19 cellular contexts compared by ENCODE assay signal in the genomic region with DNA sequence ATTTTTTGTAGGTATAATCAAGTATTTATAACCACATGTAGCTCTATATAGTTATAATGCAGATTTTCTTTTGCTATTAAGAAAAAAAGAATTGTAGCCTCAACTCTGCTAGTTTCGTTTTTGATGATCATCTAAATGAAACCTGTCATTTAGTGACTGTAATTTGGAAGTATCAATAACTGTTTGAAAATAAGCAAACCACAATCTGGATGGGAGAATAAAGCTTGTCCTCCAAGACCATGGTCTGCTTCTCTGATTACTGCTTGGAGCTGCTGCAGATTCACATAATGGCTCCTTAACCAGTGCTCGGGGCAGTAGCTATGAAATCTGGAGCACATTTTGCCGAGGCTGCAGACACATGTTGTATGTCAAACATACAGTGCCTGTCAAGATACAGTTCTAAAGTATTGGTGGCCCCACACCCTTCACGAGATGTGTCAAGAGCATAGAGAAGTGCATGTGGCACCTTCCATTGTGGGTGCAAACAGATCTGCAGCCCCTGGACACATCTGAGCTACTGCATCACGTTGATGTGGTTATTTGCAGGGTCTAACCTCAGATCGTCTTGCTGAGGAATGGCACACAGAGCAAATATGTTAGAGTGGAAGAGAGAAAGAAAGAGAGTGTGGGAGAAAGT.
"Had no signal": no experiment of that assay in that cellular context is flagged by ENCODE, and none has a peak within 500 bp of the region (broad histone marks: within the 10 kb centered on the region; RNA-seq: fewer than 3 reads in every experiment).

No MANE protein-coding gene starts in this region.

- H3K4me3 Mint-ChIP-seq: activated CD4-positive, alpha-beta T cell treated with anti-CD3 and anti-CD28 coated beads for 36 hours; activated naive CD8-positive, alpha-beta T cell treated with anti-CD3 and anti-CD28 coated beads for 36 hours; stimulated activated naive CD8-positive, alpha-beta T cell treated with anti-CD3 and anti-CD28 coated beads, Interleukin-15, Interleukin-2, amounts not matched to agents 100 ng/mL and 50 ng/mL, for 24 hours; WTC11 had no signal

- H3K9me3 ChIP-seq: lower lobe of right lung, prostate gland, right atrium auricular region, transverse colon had no signal

- H3K27me3 Mint-ChIP-seq: activated CD4-positive, alpha-beta T cell treated with anti-CD3 and anti-CD28 coated beads for 36 hours; activated naive CD8-positive, alpha-beta T cell treated with anti-CD3 and anti-CD28 coated beads for 36 hours; stimulated activated naive CD8-positive, alpha-beta T cell treated with anti-CD3 and anti-CD28 coated beads, Interleukin-15, Interleukin-2, amounts not matched to agents 100 ng/mL and 50 ng/mL, for 24 hours had no signal

- H3K4me1 ChIP-seq: lower lobe of right lung, prostate gland, right atrium auricular region, transverse colon had no signal

- H3K36me3 Mint-ChIP-seq: activated naive CD8-positive, alpha-beta T cell treated with anti-CD3 and anti-CD28 coated beads for 36 hours; WTC11 had no signal

- H3K36me3 ChIP-seq: cardiac muscle cell, lower lobe of right lung, prostate gland, right atrium auricular region, transverse colon had no signal

- H3K27me3 ChIP-seq: cardiac muscle cell, right atrium auricular region, transverse colon had no signal

- ATAC-seq: activated CD4-positive, alpha-beta T cell treated with anti-CD3 and anti-CD28 coated beads for 36 hours; lower lobe of right lung; WTC11 had no signal

- H3K27ac Mint-ChIP-seq: activated CD4-positive, alpha-beta T cell treated with anti-CD3 and anti-CD28 coated beads for 36 hours; activated naive CD8-positive, alpha-beta T cell treated with anti-CD3 and anti-CD28 coated beads for 36 hours; stimulated activated naive CD8-positive, alpha-beta T cell treated with anti-CD3 and anti-CD28 coated beads, Interleukin-15, Interleukin-2, amounts not matched to agents 100 ng/mL and 50 ng/mL, for 24 hours; WTC11 had no signal

- H3K4me3 ChIP-seq: cardiac muscle cell, lower lobe of right lung, prostate gland, right atrium auricular region, transverse colon had no signal

- H3K27ac ChIP-seq: cardiac muscle cell, lower lobe of right lung, prostate gland, right atrium auricular region, transverse colon had no signal

- DNase-seq: activated CD4-positive, alpha-beta T cell treated with anti-CD3 and anti-CD28 coated beads for 36 hours; activated CD4-positive, alpha-beta T cell treated with anti-CD3 and anti-CD28 coated beads, Interleukin-2, amount 50 U/mL, for 48 hours; activated CD8-positive, alpha-beta memory T cell treated with anti-CD3 and anti-CD28 coated beads, Interleukin-2, amount 50 U/mL, for 4 hours; activated naive CD8-positive, alpha-beta T cell treated with anti-CD3 and anti-CD28 coated beads for 36 hours; amniotic stem cell; erythroblast; foreskin melanocyte; glutamatergic neuron; hippocampal formation; lower lobe of right lung; occipital lobe; stimulated activated CD4-positive, alpha-beta T cell treated with anti-CD3 and anti-CD28 coated beads, Interleukin-12 subunit alpha, Interleukin-12 subunit beta, amount 100 ng/mL, for 4 hours; stimulated activated CD4-positive, alpha-beta T cell treated with anti-CD3 and anti-CD28 coated beads, Interleukin-1b, Interleukin-23, amount 100 ng/mL, for 48 hours; transverse colon had no signal

- H3K9me3 Mint-ChIP-seq: activated naive CD8-positive, alpha-beta T cell treated with anti-CD3 and anti-CD28 coated beads for 36 hours; stimulated activated naive CD8-positive, alpha-beta T cell treated with anti-CD3 and anti-CD28 coated beads, Interleukin-15, Interleukin-2, amounts not matched to agents 100 ng/mL and 50 ng/mL, for 24 hours; WTC11 had no signal
